In the genomic region with DNA sequence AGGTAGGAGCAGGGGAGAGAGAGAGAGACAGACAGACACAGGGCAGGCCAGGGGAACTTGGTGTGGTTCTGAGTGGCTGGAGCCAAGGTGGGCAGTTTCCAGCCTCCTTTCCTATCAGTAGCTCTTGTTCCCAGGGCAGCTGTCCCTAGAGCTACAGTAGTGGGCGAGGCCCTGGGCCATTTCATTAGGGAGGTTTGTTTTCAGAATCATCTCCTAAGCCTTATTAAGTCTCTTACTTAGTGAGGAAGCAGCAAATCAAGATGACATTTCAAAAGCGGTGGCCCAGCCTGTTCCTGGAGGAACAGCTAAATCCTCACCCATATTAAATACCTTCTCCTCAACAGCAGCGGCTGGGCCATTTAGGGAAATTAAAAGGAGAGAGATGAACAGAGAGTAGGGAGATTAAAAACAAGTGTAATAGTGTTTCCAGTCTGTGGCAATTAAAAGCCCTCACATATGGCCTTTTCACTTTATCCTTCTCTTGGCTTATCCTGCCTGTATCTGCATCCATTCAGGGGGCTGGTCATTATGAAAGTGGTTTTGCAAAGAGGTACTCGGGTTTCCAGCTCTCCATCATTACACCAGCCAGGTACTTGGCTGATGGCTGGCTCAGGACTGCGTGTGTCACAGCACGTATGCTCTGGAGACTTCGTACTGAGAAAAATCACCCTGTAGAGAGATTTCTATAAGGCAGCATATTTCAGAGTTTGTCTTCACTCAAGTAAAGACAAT, we compare ENCODE assay signal across 26 cellular contexts.
DNase-seq lines count a peak whose midpoint lies in the region; ATAC-seq lines count a peak whose summit lies in the region.
"Had no signal": no experiment of that assay in that cellular context is flagged by ENCODE, and none has a peak within 500 bp of the region (broad histone marks: within the 10 kb centered on the region; RNA-seq: fewer than 3 reads in every experiment).

No MANE protein-coding gene starts in this region.

- no peaks in the 10 kb centered on the region for H3K36me3 Mint-ChIP-seq in stimulated activated memory B cell treated with anti-CD40 and anti-IgM and Interleukin-4, amounts not matched to agents 10 μg/mL and 1 μg/mL and 100 μg/mL, for 72 hours
- H3K36me3 Mint-ChIP-seq in T-cell = no peaks in the 10 kb centered on the region
- H3K36me3 Mint-ChIP-seq: CD14-positive monocyte; CD8-positive, alpha-beta memory T cell had no signal

- no peaks in the 10 kb centered on the region for H3K4me1 Mint-ChIP-seq in stimulated activated memory B cell treated with anti-CD40 and anti-IgM and Interleukin-4, amounts not matched to agents 10 μg/mL and 1 μg/mL and 100 μg/mL, for 72 hours
- H3K4me1 Mint-ChIP-seq in T-cell = no peaks in the 10 kb centered on the region
- H3K4me1 Mint-ChIP-seq: CD14-positive monocyte; CD8-positive, alpha-beta memory T cell; GM23338 had no signal

- POLR2A ChIA-PET in T-cell (lab: Charles Lee) = no interaction called here

- peak; percentile 17 for ATAC-seq in stimulated activated memory B cell treated with anti-CD40 and anti-IgM and Interleukin-4, amounts not matched to agents 10 μg/mL and 1 μg/mL and 100 μg/mL, for 72 hours
- no peak for ATAC-seq in T-cell (replicated peaks in 1 of 4)
- ATAC-seq: GM12878, GM23338, PC-3, SK-N-SH treated with all-trans-retinoic acid at 6 μM for 48 hours had no signal

- H3K9me3 Mint-ChIP-seq in stimulated activated memory B cell treated with anti-CD40 and anti-IgM and Interleukin-4, amounts not matched to agents 10 μg/mL and 1 μg/mL and 100 μg/mL, for 72 hours = no peaks in the 10 kb centered on the region
- H3K9me3 Mint-ChIP-seq in T-cell = no peaks in the 10 kb centered on the region
- H3K9me3 Mint-ChIP-seq: GM23338, HFFc6 had no signal

- CTCF ChIA-PET in T-cell (lab: Charles Lee) = no interaction called here

- DNase-seq in DMS 273 (lab: John Stamatoyannopoulos, UW; ENCODE audit: unreplicated experiment) (peak; percentile 31), DMS 273 treated with DMSO at 0.1 percent for 48 hours (lab: John Stamatoyannopoulos, UW) (no peak), NCI-H128 (lab: John Stamatoyannopoulos, UW; ENCODE audit: unreplicated experiment) (peak; percentile 91), NCI-H82 treated with DMSO at 0.1 percent for 48 hours (lab: John Stamatoyannopoulos, UW; ENCODE audit: unreplicated experiment) (peak; percentile 99), T-cell (no peak)
- DNase-seq in stimulated activated naive CD4-positive, alpha-beta T cell treated with Interleukin-2 at 50 U/mL for 16 hours (lab: John Stamatoyannopoulos, UW) = no peak
- DNase-seq: ACHN; BE2C; CD8-positive, alpha-beta memory T cell; DMS53; EL; GDM1; HFFc6; Karpas-422; NCI-H1092; NCI-H1436; NCI-H187; NCI-H2081 treated with DMSO at 0.1 percent for 48 hours; NCI-H748 treated with DMSO at 0.1 percent for 48 hours; NK-92 treated with Interleukin-12 subunit alpha and Interleukin-12 subunit beta, amount 100 ng/mL, for 24 hours; PC-3 had no signal

- no peak overlapping the region for H3K27ac Mint-ChIP-seq in stimulated activated memory B cell treated with anti-CD40 and anti-IgM and Interleukin-4, amounts not matched to agents 10 μg/mL and 1 μg/mL and 100 μg/mL, for 72 hours
- no peak overlapping the region for H3K27ac Mint-ChIP-seq in T-cell
- H3K27ac Mint-ChIP-seq: CD14-positive monocyte; CD8-positive, alpha-beta memory T cell; GM23338; HFFc6 had no signal

- H3K4me3 Mint-ChIP-seq in stimulated activated memory B cell treated with anti-CD40 and anti-IgM and Interleukin-4, amounts not matched to agents 10 μg/mL and 1 μg/mL and 100 μg/mL, for 72 hours = no peak overlapping the region
- no peak overlapping the region for H3K4me3 Mint-ChIP-seq in T-cell
- H3K4me3 Mint-ChIP-seq: CD14-positive monocyte; CD8-positive, alpha-beta memory T cell; GM23338; HFFc6 had no signal

- H3K27me3 Mint-ChIP-seq in stimulated activated memory B cell treated with anti-CD40 and anti-IgM and Interleukin-4, amounts not matched to agents 10 μg/mL and 1 μg/mL and 100 μg/mL, for 72 hours = no peaks in the 10 kb centered on the region
- H3K27me3 Mint-ChIP-seq in T-cell = peaks cover 0 to 5% of the 10 kb centered on the region in 2 donors

Comparison
In these comparisons a context has a peak if more than half of its experiments do, and no peak if none do; other contexts are left out.
1. DNase-seq: peak in DMS 273 (single experiment), NCI-H128 (single experiment) and NCI-H82 treated with DMSO at 0.1 percent for 48 hours (single experiment); none in DMS 273 treated with DMSO at 0.1 percent for 48 hours (single experiment), T-cell (0 of 34) and stimulated activated naive CD4-positive, alpha-beta T cell treated with Interleukin-2 at 50 U/mL for 16 hours (single experiment).